19 cellular contexts compared by ENCODE assay signal in genomic region chr12:92582888-92583287, GRCh38.
"Had no signal": no experiment of that assay in that cellular context is flagged by ENCODE, and none has a peak within 500 bp of the region (broad histone marks: within the 10 kb centered on the region; RNA-seq: fewer than 3 reads in every experiment).

No MANE protein-coding gene starts in this region.

- H3K27me3 Mint-ChIP-seq: activated CD8-positive, alpha-beta T cell treated with anti-CD3 and anti-CD28 coated beads for 36 hours; activated naive CD8-positive, alpha-beta T cell; dendritic cell treated with granulocyte-macrophage colony-stimulating factor and Interleukin-4, amounts not matched to agents 40 ng/mL and 50 ng/mL, for 4 days; naive thymus-derived CD4-positive, alpha-beta T cell had no signal

- H3K4me3 Mint-ChIP-seq: activated CD8-positive, alpha-beta T cell treated with anti-CD3 and anti-CD28 coated beads for 36 hours; activated naive CD8-positive, alpha-beta T cell; dendritic cell treated with granulocyte-macrophage colony-stimulating factor and Interleukin-4, amounts not matched to agents 40 ng/mL and 50 ng/mL, for 4 days; naive thymus-derived CD4-positive, alpha-beta T cell had no signal

- ATAC-seq: activated CD8-positive, alpha-beta T cell treated with anti-CD3 and anti-CD28 coated beads for 36 hours; naive thymus-derived CD4-positive, alpha-beta T cell had no signal

- H3K27ac ChIP-seq: breast epithelium, epithelial cell of prostate, neutrophil, tibial artery, vagina had no signal

- H3K4me3 ChIP-seq: breast epithelium, lung, tibial artery, vagina had no signal

- H3K36me3 ChIP-seq: breast epithelium, neutrophil, tibial artery, vagina had no signal

- H3K27ac Mint-ChIP-seq: activated CD8-positive, alpha-beta T cell treated with anti-CD3 and anti-CD28 coated beads for 36 hours; activated naive CD8-positive, alpha-beta T cell; dendritic cell treated with granulocyte-macrophage colony-stimulating factor and Interleukin-4, amounts not matched to agents 40 ng/mL and 50 ng/mL, for 4 days had no signal

- H3K27me3 ChIP-seq: breast epithelium, neutrophil, tibial artery, vagina had no signal

- DNase-seq: activated CD4-positive, alpha-beta T cell treated with anti-CD3 and anti-CD28 coated beads for 4 hours; activated CD8-positive, alpha-beta T cell treated with anti-CD3 and anti-CD28 coated beads for 36 hours; activated effector memory CD4-positive, alpha-beta T cell treated with anti-CD3 and anti-CD28 coated beads, Interleukin-2, amount 50 U/mL, for 16 hours; activated T-cell treated with anti-CD3 and anti-CD28 coated beads, Interleukin-2, amount 50 U/mL, for 48 hours; effector memory CD4-positive, alpha-beta T cell; islet precursor cell; naive thymus-derived CD4-positive, alpha-beta T cell; stimulated activated CD4-positive, alpha-beta T cell treated with anti-CD3 and anti-CD28 coated beads, Interleukin-15, amount 100 ng/mL, for 24 hours; stimulated activated CD4-positive, alpha-beta T cell treated with anti-CD3 and anti-CD28 coated beads, Interleukin-4, amount 100 ng/mL, for 1 hour; stimulated activated naive CD4-positive, alpha-beta T cell; T-helper 9 cell; tibial artery had no signal

- H3K9me3 Mint-ChIP-seq: dendritic cell treated with granulocyte-macrophage colony-stimulating factor and Interleukin-4, amounts not matched to agents 40 ng/mL and 50 ng/mL, for 4 days had no signal

- H3K4me1 ChIP-seq: breast epithelium, vagina had no signal

- H3K9me3 ChIP-seq: neutrophil, vagina had no signal
